ENCODE assay signal across 9 cellular contexts in genomic region chr9:130770679-130771442, GRCh38.
DNase-seq lines count a peak whose midpoint lies in the region; ATAC-seq, FAIRE-seq and TF ChIP-seq lines count a peak whose summit lies in the region.
"Had no signal": no experiment of that assay in that cellular context is flagged by ENCODE, and none has a peak within 500 bp of the region (broad histone marks: within the 10 kb centered on the region; RNA-seq: fewer than 3 reads in every experiment).

No MANE protein-coding gene starts in this region.

- TF ChIP-seq CTCF in HL-60 (IDR thresholded peaks at IDR 0.05; ENCODE audit: insufficient read depth, low read length): no peak
- TF ChIP-seq CTCF in breast epithelium (IDR thresholded peaks at IDR 0.05): peak; percentile 67 to 82 (median 75)
- TF ChIP-seq CTCF in kidney (IDR thresholded peaks at IDR 0.05; ENCODE audit: borderline replicate concordance, extremely low read depth, insufficient read depth): peak; percentile 49
- peak; percentile 67 for TF ChIP-seq CTCF in thoracic aorta (IDR thresholded peaks at IDR 0.05)
- TF ChIP-seq CTCF in lower leg skin (IDR thresholded peaks at IDR 0.05): no peak

- ATAC-seq in thoracic aorta (ENCODE audit: insufficient number of reproducible peaks, low FRiP score, low read depth): no peak

- DNase-seq in DMS153 (lab: John Stamatoyannopoulos, UW) (peak; percentile 30), HL-60 (ENCODE audit: low read depth in 1 of 2, low spot score in 1 of 2) (peak; percentile 35 to 48), NOMO-1 (lab: John Stamatoyannopoulos, UW; ENCODE audit: unreplicated experiment in 2 of 2) (peak; percentile 56 to 58), breast epithelium (ENCODE audit: low spot score in 2 of 2) (no peak), kidney (no peak), thoracic aorta (ENCODE audit: low spot score) (no peak), NCI-H1048 (lab: John Stamatoyannopoulos, UW) (no peak), lower leg skin (ENCODE audit: low spot score in 2 of 2) (no peak)

- intact Hi-C loops in breast epithelium (cut with DNase I; ENCODE audit: low total_unique reads): loop anchor here (10.0 kb wide), 1 partner anchor 56 kb away; no protein-coding TSS in a partner anchor
- intact Hi-C loops in kidney (cut with DNase I): loop anchor here (10.0 kb wide), 1 partner anchor 94 kb away; no protein-coding TSS in a partner anchor
- intact Hi-C loops in lower leg skin (cut with DNase I; ENCODE audit: low total_unique reads): no loop called here

- FAIRE-seq in kidney (lab: Jason Lieb, UNC): peak; percentile 89
- FAIRE-seq: TTC549 had no signal

- TF ChIP-seq POLR2A in breast epithelium (IDR thresholded peaks at IDR 0.05) (no peak), lower leg skin (IDR thresholded peaks at IDR 0.05) (no peak)

- H3K4me3 ChIP-seq in HL-60 (replicated peaks; ENCODE audit: insufficient read depth, low read length) (no peak overlapping the region), breast epithelium (no peak overlapping the region), kidney (ENCODE audit: low read length in 2 of 2) (no peak overlapping the region), thoracic aorta (no peak overlapping the region), lower leg skin (ENCODE audit: low read depth, poor library complexity, severe bottlenecking) (no peak overlapping the region)

- H3K27me3 ChIP-seq in HL-60 (ENCODE audit: insufficient read depth, poor library complexity, severe bottlenecking) (no peaks in the 10 kb centered on the region), breast epithelium (no peaks in the 10 kb centered on the region), thoracic aorta (replicated peaks; ENCODE audit: insufficient read depth) (no peaks in the 10 kb centered on the region)

- whole genome bisulfite sequencing in lower leg skin, 2 donors: 67 to 73% methylated on average over 2 of the region's 2 CpGs

- H3K27ac ChIP-seq in HL-60 (replicated peaks): no peak overlapping the region
- no peak overlapping the region for H3K27ac ChIP-seq in breast epithelium
- no peak overlapping the region for H3K27ac ChIP-seq in kidney (ENCODE audit: low read depth in 2 of 2, low read length in 2 of 2)
- no peak overlapping the region for H3K27ac ChIP-seq in thoracic aorta

- H3K4me1 ChIP-seq in breast epithelium: no peaks in the 10 kb centered on the region
- peaks cover 17 to 21% of the 10 kb centered on the region in 2 donors for H3K4me1 ChIP-seq in kidney (ENCODE audit: control insufficient read depth in 1 of 2, insufficient read depth in 1 of 2, low read depth in 1 of 2, low read length in 2 of 2)
- H3K4me1 ChIP-seq in thoracic aorta (ENCODE audit: control insufficient read depth in 1 of 2, low read depth in 2 of 2): peaks cover 12 to 25% of the 10 kb centered on the region in 2 donors

- H3K9ac ChIP-seq in kidney (ENCODE audit: low read length in 2 of 2): no peak overlapping the region

- H3K36me3 ChIP-seq in breast epithelium (no peaks in the 10 kb centered on the region), kidney (ENCODE audit: control insufficient read depth in 1 of 2, insufficient read depth in 2 of 2, low read length in 2 of 2) (no peaks in the 10 kb centered on the region), thoracic aorta (no peaks in the 10 kb centered on the region)

- H3K9me3 ChIP-seq in breast epithelium (no peaks in the 10 kb centered on the region), kidney (ENCODE audit: control insufficient read depth in 1 of 2, low read length in 2 of 2) (peaks cover 0 to 10% of the 10 kb centered on the region in 2 donors), thoracic aorta (no peaks in the 10 kb centered on the region)

Comparison
In these comparisons a context has a peak if more than half of its experiments do, and no peak if none do; other contexts are left out.
1. DNase-seq: peak in DMS153 (single experiment), HL-60 (2 of 2) and NOMO-1 (2 of 2); none in breast epithelium (0 of 2), kidney (single experiment), thoracic aorta (single experiment), NCI-H1048 (single experiment) and lower leg skin (0 of 2).
2. CTCF ChIP-seq: peak in breast epithelium (3 of 3), kidney (single experiment) and thoracic aorta (single experiment); none in HL-60 (single experiment) and lower leg skin (0 of 3).